25 cellular contexts compared by ENCODE assay signal in genomic region chr7:116120839-116121238, GRCh38.
"Had no signal": no experiment of that assay in that cellular context is flagged by ENCODE, and none has a peak within 500 bp of the region (broad histone marks: within the 10 kb centered on the region; RNA-seq: fewer than 3 reads in every experiment).

No MANE protein-coding gene starts in this region.

- ATAC-seq: left colon; left lung; lower lobe of right lung; naive thymus-derived CD8-positive, alpha-beta T cell; psoas muscle; right lobe of liver; stimulated activated memory B cell treated with anti-CD40 and anti-IgM and Interleukin-4, amounts not matched to agents 10 μg/mL and 1 μg/mL and 100 μg/mL, for 72 hours; stimulated activated naive CD8-positive, alpha-beta T cell treated with anti-CD3 and anti-CD28 coated beads, Interleukin-15, amount 100 ng/mL, for 72 hours had no signal

- H3K4me3 ChIP-seq: left lung, lower lobe of right lung, psoas muscle, right lobe of liver, smooth muscle cell, tibial nerve, uterus had no signal

- DNase-seq: hypothalamus; immature natural killer cell; kidney; left colon; left lung; lower lobe of right lung; mammary epithelial cell; mesenchymal stem cell; naive thymus-derived CD8-positive, alpha-beta T cell; occipital lobe; psoas muscle; right lobe of liver; stimulated activated CD4-positive, alpha-beta T cell treated with anti-CD3 and anti-CD28 coated beads, Interleukin-1b, Interleukin-23, amount 100 ng/mL, for 48 hours; stimulated activated CD4-positive, alpha-beta T cell treated with anti-CD3 and anti-CD28 coated beads, Interleukin-2, amount 100 ng/mL, for 48 hours; stimulated activated CD4-positive, alpha-beta T cell treated with anti-CD3 and anti-CD28 coated beads, Interleukin-4, amount 100 ng/mL, for 4 hours; stimulated activated CD8-positive, alpha-beta memory T cell treated with anti-CD3 and anti-CD28 coated beads, Interleukin-4, amount 100 ng/mL, for 48 hours; stimulated activated naive CD4-positive, alpha-beta T cell treated with Interleukin-2 at 50 U/mL for 16 hours; stimulated activated naive CD8-positive, alpha-beta T cell treated with anti-CD3 and anti-CD28 coated beads, Interleukin-15, amount 100 ng/mL, for 72 hours; substantia nigra; uterus had no signal

- H3K36me3 ChIP-seq: left lung, lower lobe of right lung, neutrophil, right lobe of liver, tibial nerve, uterus had no signal

- H3K9me3 ChIP-seq: left lung, lower lobe of right lung, neutrophil, psoas muscle, right lobe of liver, tibial nerve, uterus had no signal

- H3K9ac ChIP-seq: parathyroid adenoma had no signal

- H3K27me3 ChIP-seq: left lung, neutrophil, right lobe of liver, tibial nerve, uterus had no signal

- H3K4me1 ChIP-seq: left lung, lower lobe of right lung, parathyroid adenoma, psoas muscle, right lobe of liver, uterus had no signal
